Comparison of ENCODE assay signal across 1 cellular context in the genomic region with DNA sequence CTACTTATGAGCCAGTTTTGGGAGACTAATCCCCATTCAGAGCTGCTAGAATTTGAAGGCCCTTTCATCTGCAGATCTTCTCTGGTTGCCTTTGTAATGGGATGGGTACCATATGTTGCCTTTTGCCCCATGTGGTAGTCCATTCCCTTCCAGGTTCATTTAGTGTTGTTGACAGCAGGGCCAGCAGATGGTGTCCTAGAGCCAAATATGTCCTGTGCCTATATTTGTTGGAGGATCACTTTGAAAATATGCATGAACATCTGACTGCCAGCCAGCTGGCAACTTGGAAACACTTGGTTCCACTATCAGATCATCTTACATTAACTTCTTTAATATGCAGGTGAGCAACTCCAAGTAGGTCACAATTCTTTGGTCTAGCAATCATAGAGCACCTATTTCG.
TF ChIP-seq lines count a peak whose summit lies in the region.

No MANE protein-coding gene starts in this region.

TF ChIP-seq in GM12878, 131 proteins besides CTCF, POLR2A, EP300 and RAD21 (continued from another document):
- peak; percentile 38; the same call in 1 of the 3 replicates for TF ChIP-seq POU2F2 (IDR thresholded peaks at IDR 0.05; ENCODE audit: borderline replicate concordance, low read depth, low read length)
